ENCODE assay signal across 7 cellular contexts in the genomic region with DNA sequence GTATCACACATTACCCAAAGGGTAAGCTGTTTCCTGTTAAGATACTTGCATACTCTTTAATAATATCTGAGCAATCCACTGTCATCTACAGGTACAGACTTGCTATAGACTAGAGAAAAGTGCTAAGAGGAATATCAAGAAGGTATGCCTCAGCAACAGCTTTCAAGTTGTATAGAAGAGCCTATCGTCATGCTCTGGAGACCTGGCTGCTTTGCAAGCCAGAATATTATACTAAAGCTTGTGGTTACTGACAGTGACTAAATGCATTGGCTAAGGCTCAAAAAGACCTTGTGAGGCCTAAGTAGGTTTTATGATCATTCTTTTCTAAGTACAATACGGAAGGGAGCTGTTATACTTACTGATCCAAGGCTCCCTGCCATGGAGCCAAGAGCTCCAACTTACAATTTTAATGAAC. TPM values are rescaled to one million over a fixed set of nuclear protein-coding genes. Genes with fewer than 3 reads are reported as not detected.
DNase-seq lines count a peak whose midpoint lies in the region; ATAC-seq and TF ChIP-seq lines count a peak whose summit lies in the region.

No MANE protein-coding gene starts in this region.

- POLR2A ChIA-PET in HEK293 (lab: Yijun Ruan, JAX): interaction anchor here (1.1 kb wide), 1 partner anchor 11 kb away, joined by 10 read pairs; a partner anchor contains a TSS
- POLR2A ChIA-PET in MCF 10A (lab: Yijun Ruan, JAX): interaction anchor here (0.6 to 3.4 kb wide), 16 partner anchors 8 to 215 kb away, joined by 3 to 66 read pairs (median 6); a partner anchor contains a TSS

- H3K4me2 ChIP-seq in MM.1S (ENCODE audit: low read depth, low read length): peak overlapping the region; percentile 64; the same call in 1 of the 2 replicates

- DNase-seq in MM.1S (no peak), MCF 10A (ENCODE audit: unreplicated experiment) (peak; percentile 91)
- no peak for DNase-seq in stimulated activated effector memory CD8-positive, alpha-beta T cell treated with anti-CD3 and anti-CD28 coated beads, Interleukin-12 subunit alpha, Interleukin-12 subunit beta, amount 100 ng/mL, for 72 hours (ENCODE audit: low spot score in 2 of 2)
- no peak for DNase-seq in activated CD4-positive, alpha-beta T cell treated with anti-CD3 and anti-CD28 coated beads for 4 hours

- peak overlapping the region; percentile 90 for H3K27ac Mint-ChIP-seq in MCF 10A (ENCODE audit: low read depth, unreplicated experiment)
- no peak overlapping the region for H3K27ac Mint-ChIP-seq in stimulated activated effector memory CD8-positive, alpha-beta T cell treated with anti-CD3 and anti-CD28 coated beads, Interleukin-12 subunit alpha, Interleukin-12 subunit beta, amount 100 ng/mL, for 72 hours

- H3K4me3 ChIP-seq in HEK293 (ENCODE audit: low read depth, low read length): no peak overlapping the region
- H3K4me3 ChIP-seq in MM.1S (ENCODE audit: low read length): no peak overlapping the region

- H3K9me2 ChIP-seq in MM.1S (replicated peaks; ENCODE audit: insufficient read depth, low read length): no peaks in the 10 kb centered on the region

- no peaks in the 10 kb centered on the region for H3K27me3 ChIP-seq in MM.1S (replicated peaks; ENCODE audit: insufficient read depth, low read length)

- no peak for TF ChIP-seq CTCF in HEK293 (tag by site-specific recombination; IDR thresholded peaks at IDR 0.05)
- no peak for TF ChIP-seq CTCF in MM.1S (IDR thresholded peaks at IDR 0.05; ENCODE audit: low read length)
- no peak for TF ChIP-seq CTCF in MCF 10A (IDR thresholded peaks at IDR 0.05; ENCODE audit: unreplicated experiment)

- H3K9ac ChIP-seq in MM.1S (ENCODE audit: low read length): no peak overlapping the region

- H3K36me3 ChIP-seq in HEK293 (ENCODE audit: control insufficient read depth in 2 of 2, insufficient read depth in 1 of 2, low read length in 2 of 2): peaks cover 0 to 12% of the 10 kb centered on the region in 2 experiments; a peak in 2 of 3 replicates
- no peaks in the 10 kb centered on the region; the same call in 1 of the 2 replicates for H3K36me3 ChIP-seq in MM.1S (replicated peaks; ENCODE audit: insufficient read depth, low read length)

- H3K4me3 Mint-ChIP-seq in MCF 10A (ENCODE audit: unreplicated experiment): no peak overlapping the region
- H3K4me3 Mint-ChIP-seq in stimulated activated effector memory CD8-positive, alpha-beta T cell treated with anti-CD3 and anti-CD28 coated beads, Interleukin-12 subunit alpha, Interleukin-12 subunit beta, amount 100 ng/mL, for 72 hours: no peak overlapping the region

- peaks cover 31% of the 10 kb centered on the region for H3K36me3 Mint-ChIP-seq in MCF 10A (ENCODE audit: insufficient read depth, unreplicated experiment)
- peaks cover 27% of the 10 kb centered on the region for H3K36me3 Mint-ChIP-seq in stimulated activated effector memory CD8-positive, alpha-beta T cell treated with anti-CD3 and anti-CD28 coated beads, Interleukin-12 subunit alpha, Interleukin-12 subunit beta, amount 100 ng/mL, for 72 hours

- H3K4me1 ChIP-seq in HEK293 (ENCODE audit: control insufficient read depth, insufficient read depth, low read length) (peaks cover 22% of the 10 kb centered on the region), MM.1S (ENCODE audit: low read length) (peaks cover 12% of the 10 kb centered on the region)

- H3K27me3 Mint-ChIP-seq in MCF 10A (ENCODE audit: insufficient read depth, unreplicated experiment): no peaks in the 10 kb centered on the region

- intact Hi-C loops in MCF 10A (cut with micrococcal nuclease): loop anchor here (10.0 kb wide), 1 partner anchor 143 kb away; a partner anchor contains a TSS

- peaks cover 27% of the 10 kb centered on the region for H3K4me1 Mint-ChIP-seq in MCF 10A (ENCODE audit: insufficient read depth, unreplicated experiment)
- H3K4me1 Mint-ChIP-seq in stimulated activated effector memory CD8-positive, alpha-beta T cell treated with anti-CD3 and anti-CD28 coated beads, Interleukin-12 subunit alpha, Interleukin-12 subunit beta, amount 100 ng/mL, for 72 hours: peaks cover 17% of the 10 kb centered on the region

- H3K9me3 Mint-ChIP-seq in MCF 10A (ENCODE audit: unreplicated experiment): no peaks in the 10 kb centered on the region
- no peaks in the 10 kb centered on the region for H3K9me3 Mint-ChIP-seq in stimulated activated effector memory CD8-positive, alpha-beta T cell treated with anti-CD3 and anti-CD28 coated beads, Interleukin-12 subunit alpha, Interleukin-12 subunit beta, amount 100 ng/mL, for 72 hours

- H3K27ac ChIP-seq in HEK293 (ENCODE audit: extremely low read depth, low read depth, low read length): peak overlapping the region; percentile 2; the same call in 1 of the 2 replicates
- no peak overlapping the region for H3K27ac ChIP-seq in MM.1S (ENCODE audit: low read length)

- no peak overlapping the region for H2AFZ ChIP-seq in MM.1S (ENCODE audit: low read length)

- peaks cover 11% of the 10 kb centered on the region; the same call in 1 of the 2 replicates for H3F3A ChIP-seq in MM.1S (ENCODE audit: insufficient read depth, low read length)

- H3K9me3 ChIP-seq in HEK293 (ENCODE audit: control insufficient read depth, insufficient read depth, low read depth, low read length) (no peaks in the 10 kb centered on the region), MM.1S (replicated peaks; ENCODE audit: insufficient read depth, low read length) (no peaks in the 10 kb centered on the region)

- H3K79me2 ChIP-seq in MM.1S (ENCODE audit: low read length): peaks cover 56% of the 10 kb centered on the region

- no peaks in the 10 kb centered on the region; the same call in 1 of the 2 replicates for H4K20me1 ChIP-seq in MM.1S (ENCODE audit: insufficient read depth, low read length)

- peak; percentile 96 for ATAC-seq in GM18511 (IDR thresholded peaks at IDR 0.05; ENCODE audit: unreplicated experiment)
- ATAC-seq in stimulated activated effector memory CD8-positive, alpha-beta T cell treated with anti-CD3 and anti-CD28 coated beads, Interleukin-12 subunit alpha, Interleukin-12 subunit beta, amount 100 ng/mL, for 72 hours: peak; percentile 79
- ATAC-seq in HG02970 (IDR thresholded peaks at IDR 0.05; ENCODE audit: low FRiP score, unreplicated experiment): no peak

- BruUV-seq in MCF 10A (replicated peaks; lab: Mats Ljungman, UMichigan): no TSS peak

- CTCF ChIA-PET in HEK293 (lab: Yijun Ruan, JAX) (interaction anchor here (0.6 to 1.4 kb wide), 3 partner anchors 28 to 95 kb away, joined by 3 to 5 read pairs (median 3); no protein-coding TSS in a partner anchor), MCF 10A (lab: Yijun Ruan, JAX) (interaction anchor here (0.7 to 1.8 kb wide), 8 partner anchors 9 to 245 kb away, joined by 3 to 9 read pairs (median 5); a partner anchor contains a TSS)

TF ChIP-seq in HEK293, 187 proteins besides CTCF, POLR2A, EP300 and RAD21:
- TF ChIP-seq SCRT2 (tag by site-specific recombination; IDR thresholded peaks at IDR 0.05) (peak; percentile 44; the same call in 1 of the 2 replicates), FEZF1 (tag by site-specific recombination; IDR thresholded peaks at IDR 0.05) (0 out of 2 replicates have a peak, but pooled peaks have one; percentile 25), MZF1 (tag by site-specific recombination; IDR thresholded peaks at IDR 0.05; ENCODE audit: borderline replicate concordance) (no peak), ZNF660 (tag by site-specific recombination; IDR thresholded peaks at IDR 0.05) (peak; percentile 57; the same call in 1 of the 2 replicates), ZNF530 (tag by site-specific recombination; IDR thresholded peaks at IDR 0.05; ENCODE audit: low read depth) (peak; percentile 99), GLIS1 (tag by site-specific recombination; IDR thresholded peaks at IDR 0.05) (peak; percentile 27; the same call in 1 of the 2 replicates), ZNF548 (tag by site-specific recombination; IDR thresholded peaks at IDR 0.05) (no peak), SP3 (tag by site-specific recombination; IDR thresholded peaks at IDR 0.05) (no peak), ZNF394 (tag by site-specific recombination; IDR thresholded peaks at IDR 0.05; ENCODE audit: borderline replicate concordance) (no peak), ZNF629 (tag by site-specific recombination; IDR thresholded peaks at IDR 0.05) (0 out of 2 replicates have a peak, but pooled peaks have one; percentile 16), OSR2 (tag by site-specific recombination; IDR thresholded peaks at IDR 0.05) (peak; percentile 76)
- TF ChIP-seq, protein P1, sequence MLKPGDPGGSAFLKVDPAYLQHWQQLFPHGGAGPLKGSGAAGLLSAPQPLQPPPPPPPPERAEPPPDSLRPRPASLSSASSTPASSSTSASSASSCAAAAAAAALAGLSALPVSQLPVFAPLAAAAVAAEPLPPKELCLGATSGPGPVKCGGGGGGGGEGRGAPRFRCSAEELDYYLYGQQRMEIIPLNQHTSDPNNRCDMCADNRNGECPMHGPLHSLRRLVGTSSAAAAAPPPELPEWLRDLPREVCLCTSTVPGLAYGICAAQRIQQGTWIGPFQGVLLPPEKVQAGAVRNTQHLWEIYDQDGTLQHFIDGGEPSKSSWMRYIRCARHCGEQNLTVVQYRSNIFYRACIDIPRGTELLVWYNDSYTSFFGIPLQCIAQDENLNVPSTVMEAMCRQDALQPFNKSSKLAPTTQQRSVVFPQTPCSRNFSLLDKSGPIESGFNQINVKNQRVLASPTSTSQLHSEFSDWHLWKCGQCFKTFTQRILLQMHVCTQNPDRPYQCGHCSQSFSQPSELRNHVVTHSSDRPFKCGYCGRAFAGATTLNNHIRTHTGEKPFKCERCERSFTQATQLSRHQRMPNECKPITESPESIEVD (tag by site-specific recombination; IDR thresholded peaks at IDR 0.05): peak; percentile 67
- TF ChIP-seq, protein P2, sequence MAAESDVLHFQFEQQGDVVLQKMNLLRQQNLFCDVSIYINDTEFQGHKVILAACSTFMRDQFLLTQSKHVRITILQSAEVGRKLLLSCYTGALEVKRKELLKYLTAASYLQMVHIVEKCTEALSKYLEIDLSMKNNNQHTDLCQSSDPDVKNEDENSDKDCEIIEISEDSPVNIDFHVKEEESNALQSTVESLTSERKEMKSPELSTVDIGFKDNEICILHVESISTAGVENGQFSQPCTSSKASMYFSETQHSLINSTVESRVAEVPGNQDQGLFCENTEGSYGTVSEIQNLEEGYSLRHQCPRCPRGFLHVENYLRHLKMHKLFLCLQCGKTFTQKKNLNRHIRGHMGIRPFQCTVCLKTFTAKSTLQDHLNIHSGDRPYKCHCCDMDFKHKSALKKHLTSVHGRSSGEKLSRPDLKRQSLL (tag by site-specific recombination; IDR thresholded peaks at IDR 0.05): peak; percentile 20; the same call in 1 of the 2 replicates

RNA-seq across cellular contexts. Expression of a gene that starts 11.3 kb away (rescaled TPM):
- 67.0 and 74.8 TPM in 2 replicates for total RNA-seq in MCF 10A (2022)
